Comparison of ENCODE assay signal across 13 cellular contexts in the genomic region with DNA sequence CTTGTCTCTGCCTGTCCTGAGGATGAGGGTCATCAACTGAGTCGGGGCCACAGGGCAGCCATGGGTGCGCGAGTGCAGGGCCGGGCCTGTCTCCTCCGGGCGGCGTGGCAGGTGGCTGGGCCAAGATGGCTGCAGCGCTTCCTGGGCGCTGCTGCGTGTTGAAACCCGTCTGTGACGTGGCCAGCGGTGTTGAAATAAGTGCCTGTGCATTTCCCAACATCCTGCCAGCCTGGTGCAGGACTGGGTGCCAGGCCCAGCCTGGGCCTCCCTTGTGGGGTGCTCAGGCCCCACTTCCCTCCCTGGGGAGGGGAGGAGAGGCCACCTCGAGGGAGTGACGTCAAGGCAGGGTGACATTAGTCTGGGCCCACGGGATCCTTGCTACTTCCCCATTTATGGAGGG. TPM values are rescaled to one million over a fixed set of nuclear protein-coding genes. Genes with fewer than 3 reads are reported as not detected.
DNase-seq lines count a peak whose midpoint lies in the region; ATAC-seq and TF ChIP-seq lines count a peak whose summit lies in the region.
"Had no signal": no experiment of that assay in that cellular context is flagged by ENCODE, and none has a peak within 500 bp of the region (broad histone marks: within the 10 kb centered on the region; RNA-seq: fewer than 3 reads in every experiment).

No MANE protein-coding gene starts in this region.

- ATAC-seq in RWPE2 (ENCODE audit: low read depth) (peak; percentile 58), esophagus mucosa (peak; percentile 71), HG03354 (IDR thresholded peaks at IDR 0.05; ENCODE audit: poor library complexity, severe bottlenecking, unreplicated experiment) (no peak)
- ATAC-seq: GM12878, T-cell had no signal

- H3K36me3 ChIP-seq in RWPE2 (ENCODE audit: low read depth) = no peaks in the 10 kb centered on the region; the same call in 1 of the 2 replicates
- no peaks in the 10 kb centered on the region for H3K36me3 ChIP-seq in tibial artery
- H3K36me3 ChIP-seq in Peyer's patch = peaks cover 0 to 4% (median 0%) of the 10 kb centered on the region in 3 donors

- no peaks in the 10 kb centered on the region for H3K9me3 ChIP-seq in RWPE2 (ENCODE audit: severe bottlenecking)
- no peaks in the 10 kb centered on the region for H3K9me3 ChIP-seq in tibial artery
- H3K9me3 ChIP-seq in Peyer's patch = no peaks in the 10 kb centered on the region

- H3K9me3 Mint-ChIP-seq in progenitor cell of endocrine pancreas (ENCODE audit: low read depth) = no peaks in the 10 kb centered on the region
- H3K9me3 Mint-ChIP-seq: T-cell had no signal

- H3K4me3 Mint-ChIP-seq in progenitor cell of endocrine pancreas (ENCODE audit: low read depth) = no peak overlapping the region
- H3K4me3 Mint-ChIP-seq: T-cell had no signal

- H3K36me3 Mint-ChIP-seq in progenitor cell of endocrine pancreas (ENCODE audit: insufficient read depth) = no peaks in the 10 kb centered on the region
- H3K36me3 Mint-ChIP-seq: T-cell had no signal

- H3K27ac Mint-ChIP-seq in progenitor cell of endocrine pancreas = no peak overlapping the region
- H3K27ac Mint-ChIP-seq: T-cell had no signal

- peaks cover 61% of the 10 kb centered on the region for H3K4me1 ChIP-seq in RWPE2 (ENCODE audit: insufficient read depth, poor library complexity, severe bottlenecking)
- H3K4me1 ChIP-seq in tibial artery = peaks cover 20 to 90% (median 71%) of the 10 kb centered on the region in 4 donors
- H3K4me1 ChIP-seq in Peyer's patch = peaks cover 0 to 91% (median 14%) of the 10 kb centered on the region in 4 donors

- intact Hi-C loops in tibial artery (cut with DNase I; ENCODE audit: low total_unique reads) = loop anchor here (5.0 kb wide), 1 partner anchor 39 kb away; no protein-coding TSS in a partner anchor

- DNase-seq in RWPE2 (ENCODE audit: low spot score) (peak; percentile 90), mesenteric fat pad (ENCODE audit: low spot score) (peak; percentile 93), tibial artery (peak; percentile 72 to 86), Peyer's patch (no peak), SK-N-DZ (ENCODE audit: low spot score) (no peak), progenitor cell of endocrine pancreas (ENCODE audit: low spot score, unreplicated experiment) (no peak)
- DNase-seq: activated CD8-positive, alpha-beta memory T cell treated with anti-CD3 and anti-CD28 coated beads for 24 hours; KG1; NCI-H446 had no signal

- H3K27ac ChIP-seq in RWPE2 (ENCODE audit: poor library complexity, severe bottlenecking) (peak overlapping the region; percentile 95), tibial artery (peak overlapping the region; percentile 21 to 29), Peyer's patch (peak overlapping the region in 2 of 4 donors; percentile 43 to 76)

- TF ChIP-seq CTCF in RWPE2 (IDR thresholded peaks at IDR 0.05; ENCODE audit: poor library complexity, severe bottlenecking) (no peak), tibial artery (IDR thresholded peaks at IDR 0.05) (no peak), Peyer's patch (IDR thresholded peaks at IDR 0.05) (no peak), progenitor cell of endocrine pancreas (IDR thresholded peaks at IDR 0.05; ENCODE audit: unreplicated experiment) (no peak)

- peaks cover 23% of the 10 kb centered on the region for H3K4me1 Mint-ChIP-seq in progenitor cell of endocrine pancreas (ENCODE audit: low read depth)

- no peaks in the 10 kb centered on the region for H3K27me3 ChIP-seq in RWPE2 (ENCODE audit: insufficient read depth, poor library complexity, severe bottlenecking)
- no peaks in the 10 kb centered on the region for H3K27me3 ChIP-seq in tibial artery
- no peaks in the 10 kb centered on the region for H3K27me3 ChIP-seq in Peyer's patch

- no peak for TF ChIP-seq POLR2A in Peyer's patch (IDR thresholded peaks at IDR 0.05)

- H3K4me3 ChIP-seq in RWPE2 (ENCODE audit: severe bottlenecking) (no peak overlapping the region), tibial artery (no peak overlapping the region), Peyer's patch (no peak overlapping the region)
- H3K4me3 ChIP-seq: GM12878 had no signal

- no peaks in the 10 kb centered on the region for H3K27me3 Mint-ChIP-seq in progenitor cell of endocrine pancreas
- H3K27me3 Mint-ChIP-seq: T-cell had no signal

RNA-seq across cellular contexts. Expression of gene RXRA, which starts 45.5 kb away (rescaled TPM):
- 52.4 TPM for total RNA-seq in esophagus mucosa
- total RNA-seq in mesenteric fat pad = 129 TPM
- total RNA-seq in Peyer's patch = 10 to 100 TPM; 54.5 to 83.6 (median 65.4) TPM
- polyA plus RNA-seq in SK-N-DZ (2014; cell fraction: cytosol; rRNA removed) = 4.3 and 5.7 TPM in 2 replicates
- 3.2 and 3.3 TPM in 2 replicates for polyA plus RNA-seq in SK-N-DZ (2014; cell fraction: nucleus; rRNA removed)
- total RNA-seq in progenitor cell of endocrine pancreas = 58.4 and 64.8 TPM in 2 replicates

Comparison
In these comparisons a context has a peak if more than half of its experiments do, and no peak if none do; other contexts are left out.
1. DNase-seq: peak in RWPE2 (single experiment), mesenteric fat pad (single experiment) and tibial artery (2 of 2); none in Peyer's patch (0 of 3), SK-N-DZ (single experiment) and progenitor cell of endocrine pancreas (single experiment).